In the genomic region with DNA sequence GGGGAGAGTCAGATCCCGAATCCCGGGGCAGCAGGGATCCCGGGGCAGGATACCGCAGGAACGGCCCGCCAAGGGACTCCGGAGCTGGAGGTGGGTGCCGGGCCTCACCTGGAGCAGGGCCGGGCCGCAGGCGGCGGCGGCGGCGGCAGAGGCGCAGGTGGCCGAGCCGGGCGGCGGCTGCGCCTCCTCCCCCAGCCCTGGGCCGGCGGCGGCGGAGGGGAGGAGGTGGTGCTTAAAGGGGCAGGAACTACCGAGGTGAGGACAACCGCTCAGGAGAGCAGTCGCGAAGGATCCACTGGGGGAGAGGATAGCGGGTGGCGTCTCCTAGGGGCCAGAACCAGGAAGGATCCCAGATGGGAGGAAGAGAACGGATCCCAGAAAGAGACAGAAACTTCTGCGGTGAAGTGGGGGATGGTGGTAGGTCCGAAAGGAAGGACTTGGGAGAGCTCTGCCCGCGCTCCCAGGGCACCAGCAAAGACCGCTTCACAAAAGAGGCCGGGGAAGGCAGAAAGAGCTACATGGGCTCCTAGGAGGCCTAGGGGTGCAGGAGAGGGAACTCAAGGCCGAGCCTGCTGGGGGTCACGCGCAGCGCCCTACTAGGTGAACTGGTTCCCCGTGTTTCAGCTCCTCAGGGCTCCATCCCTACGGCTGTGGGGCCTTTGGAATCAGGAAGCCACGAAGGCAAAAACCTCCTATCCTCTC, we compare ENCODE assay signal across 1 cellular context.
TF ChIP-seq lines count a peak whose summit lies in the region.

No MANE protein-coding gene starts in this region.

TF ChIP-seq in K562, 482 proteins besides CTCF, POLR2A, EP300 and RAD21 (continued from another document):
- TF ChIP-seq, protein P1, sequence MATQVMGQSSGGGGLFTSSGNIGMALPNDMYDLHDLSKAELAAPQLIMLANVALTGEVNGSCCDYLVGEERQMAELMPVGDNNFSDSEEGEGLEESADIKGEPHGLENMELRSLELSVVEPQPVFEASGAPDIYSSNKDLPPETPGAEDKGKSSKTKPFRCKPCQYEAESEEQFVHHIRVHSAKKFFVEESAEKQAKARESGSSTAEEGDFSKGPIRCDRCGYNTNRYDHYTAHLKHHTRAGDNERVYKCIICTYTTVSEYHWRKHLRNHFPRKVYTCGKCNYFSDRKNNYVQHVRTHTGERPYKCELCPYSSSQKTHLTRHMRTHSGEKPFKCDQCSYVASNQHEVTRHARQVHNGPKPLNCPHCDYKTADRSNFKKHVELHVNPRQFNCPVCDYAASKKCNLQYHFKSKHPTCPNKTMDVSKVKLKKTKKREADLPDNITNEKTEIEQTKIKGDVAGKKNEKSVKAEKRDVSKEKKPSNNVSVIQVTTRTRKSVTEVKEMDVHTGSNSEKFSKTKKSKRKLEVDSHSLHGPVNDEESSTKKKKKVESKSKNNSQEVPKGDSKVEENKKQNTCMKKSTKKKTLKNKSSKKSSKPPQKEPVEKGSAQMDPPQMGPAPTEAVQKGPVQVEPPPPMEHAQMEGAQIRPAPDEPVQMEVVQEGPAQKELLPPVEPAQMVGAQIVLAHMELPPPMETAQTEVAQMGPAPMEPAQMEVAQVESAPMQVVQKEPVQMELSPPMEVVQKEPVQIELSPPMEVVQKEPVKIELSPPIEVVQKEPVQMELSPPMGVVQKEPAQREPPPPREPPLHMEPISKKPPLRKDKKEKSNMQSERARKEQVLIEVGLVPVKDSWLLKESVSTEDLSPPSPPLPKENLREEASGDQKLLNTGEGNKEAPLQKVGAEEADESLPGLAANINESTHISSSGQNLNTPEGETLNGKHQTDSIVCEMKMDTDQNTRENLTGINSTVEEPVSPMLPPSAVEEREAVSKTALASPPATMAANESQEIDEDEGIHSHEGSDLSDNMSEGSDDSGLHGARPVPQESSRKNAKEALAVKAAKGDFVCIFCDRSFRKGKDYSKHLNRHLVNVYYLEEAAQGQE (CRISPR knock-in tag; IDR thresholded peaks at IDR 0.05; ENCODE audit: low read depth), result no peak
- peak; percentile 58 for TF ChIP-seq TBP (optimal IDR thresholded peaks at IDR 0.05; ENCODE audit: low read depth, low read length)
- peak; percentile 48; the same call in 1 of the 2 replicates for TF ChIP-seq MTA3 (IDR thresholded peaks at IDR 0.05; ENCODE audit: borderline replicate concordance)
- TF ChIP-seq TAF15 (IDR thresholded peaks at IDR 0.05; ENCODE audit: low read depth, low read length), result no peak
- TF ChIP-seq CBX8 (IDR thresholded peaks at IDR 0.05; ENCODE audit: borderline replicate concordance, extremely low read depth, low read depth, low read length, poor library complexity, severe bottlenecking), result no peak
- TF ChIP-seq KDM5B (IDR thresholded peaks at IDR 0.05; ENCODE audit: insufficient replicate concordance, low read depth, low read length), result peak; percentile 21
- TF ChIP-seq RFX5 (IDR thresholded peaks at IDR 0.05; ENCODE audit: low read depth, low read length), result no peak
- TF ChIP-seq ZNF184 (CRISPR knock-in tag; IDR thresholded peaks at IDR 0.05), result no peak
- TF ChIP-seq SIN3B (IDR thresholded peaks at IDR 0.05; ENCODE audit: low read depth), result peak; percentile 35; the same call in 1 of the 2 replicates
- TF ChIP-seq POLR2G (IDR thresholded peaks at IDR 0.05; ENCODE audit: low read depth, low read length), result peak; percentile 69
- no peak for TF ChIP-seq ZBTB7A (IDR thresholded peaks at IDR 0.05; ENCODE audit: borderline replicate concordance, control insufficient read depth, low read depth, low read length)
- TF ChIP-seq ZNF384 (IDR thresholded peaks at IDR 0.05; ENCODE audit: low read depth, low read length), result 0 out of 2 replicates have a peak, but pooled peaks have one; percentile 24
- TF ChIP-seq, protein P2, sequence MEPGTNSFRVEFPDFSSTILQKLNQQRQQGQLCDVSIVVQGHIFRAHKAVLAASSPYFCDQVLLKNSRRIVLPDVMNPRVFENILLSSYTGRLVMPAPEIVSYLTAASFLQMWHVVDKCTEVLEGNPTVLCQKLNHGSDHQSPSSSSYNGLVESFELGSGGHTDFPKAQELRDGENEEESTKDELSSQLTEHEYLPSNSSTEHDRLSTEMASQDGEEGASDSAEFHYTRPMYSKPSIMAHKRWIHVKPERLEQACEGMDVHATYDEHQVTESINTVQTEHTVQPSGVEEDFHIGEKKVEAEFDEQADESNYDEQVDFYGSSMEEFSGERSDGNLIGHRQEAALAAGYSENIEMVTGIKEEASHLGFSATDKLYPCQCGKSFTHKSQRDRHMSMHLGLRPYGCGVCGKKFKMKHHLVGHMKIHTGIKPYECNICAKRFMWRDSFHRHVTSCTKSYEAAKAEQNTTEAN (CRISPR knock-in tag; IDR thresholded peaks at IDR 0.05), result no peak
- TF ChIP-seq TSC22D4 (tag; IDR thresholded peaks at IDR 0.05), result no peak
- TF ChIP-seq, protein P3, sequence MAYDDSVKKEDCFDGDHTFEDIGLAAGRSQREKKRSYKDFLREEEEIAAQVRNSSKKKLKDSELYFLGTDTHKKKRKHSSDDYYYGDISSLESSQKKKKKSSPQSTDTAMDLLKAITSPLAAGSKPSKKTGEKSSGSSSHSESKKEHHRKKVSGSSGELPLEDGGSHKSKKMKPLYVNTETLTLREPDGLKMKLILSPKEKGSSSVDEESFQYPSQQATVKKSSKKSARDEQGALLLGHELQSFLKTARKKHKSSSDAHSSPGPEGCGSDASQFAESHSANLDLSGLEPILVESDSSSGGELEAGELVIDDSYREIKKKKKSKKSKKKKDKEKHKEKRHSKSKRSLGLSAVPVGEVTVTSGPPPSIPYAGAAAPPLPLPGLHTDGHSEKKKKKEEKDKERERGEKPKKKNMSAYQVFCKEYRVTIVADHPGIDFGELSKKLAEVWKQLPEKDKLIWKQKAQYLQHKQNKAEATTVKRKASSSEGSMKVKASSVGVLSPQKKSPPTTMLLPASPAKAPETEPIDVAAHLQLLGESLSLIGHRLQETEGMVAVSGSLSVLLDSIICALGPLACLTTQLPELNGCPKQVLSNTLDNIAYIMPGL (CRISPR knock-in tag; IDR thresholded peaks at IDR 0.05), result 0 out of 2 replicates have a peak, but pooled peaks have one; percentile 32
- TF ChIP-seq, protein P4, sequence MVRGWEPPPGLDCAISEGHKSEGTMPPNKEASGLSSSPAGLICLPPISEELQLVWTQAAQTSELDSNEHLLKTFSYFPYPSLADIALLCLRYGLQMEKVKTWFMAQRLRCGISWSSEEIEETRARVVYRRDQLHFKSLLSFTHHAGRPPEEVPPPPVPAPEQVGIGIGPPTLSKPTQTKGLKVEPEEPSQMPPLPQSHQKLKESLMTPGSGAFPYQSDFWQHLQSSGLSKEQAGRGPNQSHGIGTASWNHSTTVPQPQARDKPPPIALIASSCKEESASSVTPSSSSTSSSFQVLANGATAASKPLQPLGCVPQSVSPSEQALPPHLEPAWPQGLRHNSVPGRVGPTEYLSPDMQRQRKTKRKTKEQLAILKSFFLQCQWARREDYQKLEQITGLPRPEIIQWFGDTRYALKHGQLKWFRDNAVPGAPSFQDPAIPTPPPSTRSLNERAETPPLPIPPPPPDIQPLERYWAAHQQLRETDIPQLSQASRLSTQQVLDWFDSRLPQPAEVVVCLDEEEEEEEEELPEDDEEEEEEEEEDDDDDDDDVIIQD (CRISPR knock-in tag; IDR thresholded peaks at IDR 0.05), result no peak
- peak in 1 of 2 experiments; percentile 16; a peak in 1 of 3 replicates for TF ChIP-seq CBX3 (IDR thresholded peaks at IDR 0.05; ENCODE audit: borderline replicate concordance in 1 of 2, low read length in 2 of 2)
- no peak for TF ChIP-seq ZNF146 (CRISPR knock-in tag; IDR thresholded peaks at IDR 0.05; ENCODE audit: unreplicated experiment)
- TF ChIP-seq CREB1 (IDR thresholded peaks at IDR 0.05), result no peak
- 0 out of 2 replicates have a peak, but pooled peaks have one; percentile 19 for TF ChIP-seq CREB1 (CRISPR knock-in tag; IDR thresholded peaks at IDR 0.05)
- TF ChIP-seq, protein P5, sequence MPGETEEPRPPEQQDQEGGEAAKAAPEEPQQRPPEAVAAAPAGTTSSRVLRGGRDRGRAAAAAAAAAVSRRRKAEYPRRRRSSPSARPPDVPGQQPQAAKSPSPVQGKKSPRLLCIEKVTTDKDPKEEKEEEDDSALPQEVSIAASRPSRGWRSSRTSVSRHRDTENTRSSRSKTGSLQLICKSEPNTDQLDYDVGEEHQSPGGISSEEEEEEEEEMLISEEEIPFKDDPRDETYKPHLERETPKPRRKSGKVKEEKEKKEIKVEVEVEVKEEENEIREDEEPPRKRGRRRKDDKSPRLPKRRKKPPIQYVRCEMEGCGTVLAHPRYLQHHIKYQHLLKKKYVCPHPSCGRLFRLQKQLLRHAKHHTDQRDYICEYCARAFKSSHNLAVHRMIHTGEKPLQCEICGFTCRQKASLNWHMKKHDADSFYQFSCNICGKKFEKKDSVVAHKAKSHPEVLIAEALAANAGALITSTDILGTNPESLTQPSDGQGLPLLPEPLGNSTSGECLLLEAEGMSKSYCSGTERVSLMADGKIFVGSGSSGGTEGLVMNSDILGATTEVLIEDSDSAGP (CRISPR knock-in tag; IDR thresholded peaks at IDR 0.05), result peak; percentile 93
- peak; percentile 51 to 74; a peak in 2 of 4 replicates for TF ChIP-seq SIN3A (IDR thresholded peaks at IDR 0.05; ENCODE audit: borderline replicate concordance in 2 of 2, control insufficient read depth in 1 of 2, low read depth in 2 of 2, low read length in 2 of 2)
- no peak for TF ChIP-seq PRPF4 (IDR thresholded peaks at IDR 0.05; ENCODE audit: insufficient read depth, low read depth, low read length, poor library complexity, severe bottlenecking)
- TF ChIP-seq, protein P6, sequence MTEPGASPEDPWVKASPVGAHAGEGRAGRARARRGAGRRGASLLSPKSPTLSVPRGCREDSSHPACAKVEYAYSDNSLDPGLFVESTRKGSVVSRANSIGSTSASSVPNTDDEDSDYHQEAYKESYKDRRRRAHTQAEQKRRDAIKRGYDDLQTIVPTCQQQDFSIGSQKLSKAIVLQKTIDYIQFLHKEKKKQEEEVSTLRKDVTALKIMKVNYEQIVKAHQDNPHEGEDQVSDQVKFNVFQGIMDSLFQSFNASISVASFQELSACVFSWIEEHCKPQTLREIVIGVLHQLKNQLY (CRISPR knock-in tag; conservative IDR thresholded peaks at IDR 0.05), result no peak
- no peak for TF ChIP-seq ASH1L (IDR thresholded peaks at IDR 0.05; ENCODE audit: borderline replicate concordance, low read depth, partially characterized antibody)
- no peak; the same call in 1 of the 2 replicates for TF ChIP-seq ATF7 (IDR thresholded peaks at IDR 0.05)
- TF ChIP-seq, protein P7, sequence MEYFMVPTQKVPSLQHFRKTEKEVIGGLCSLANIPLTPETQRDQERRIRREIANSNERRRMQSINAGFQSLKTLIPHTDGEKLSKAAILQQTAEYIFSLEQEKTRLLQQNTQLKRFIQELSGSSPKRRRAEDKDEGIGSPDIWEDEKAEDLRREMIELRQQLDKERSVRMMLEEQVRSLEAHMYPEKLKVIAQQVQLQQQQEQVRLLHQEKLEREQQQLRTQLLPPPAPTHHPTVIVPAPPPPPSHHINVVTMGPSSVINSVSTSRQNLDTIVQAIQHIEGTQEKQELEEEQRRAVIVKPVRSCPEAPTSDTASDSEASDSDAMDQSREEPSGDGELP (CRISPR knock-in tag; IDR thresholded peaks at IDR 0.05; ENCODE audit: borderline replicate concordance), result peak; percentile 52
- TF ChIP-seq MEIS2 (IDR thresholded peaks at IDR 0.05; ENCODE audit: partially characterized antibody), result peak; percentile 46
- TF ChIP-seq SP1 (CRISPR knock-in tag; IDR thresholded peaks at IDR 0.05), result 0 out of 2 replicates have a peak, but pooled peaks have one; percentile 21
- TF ChIP-seq, protein P8, sequence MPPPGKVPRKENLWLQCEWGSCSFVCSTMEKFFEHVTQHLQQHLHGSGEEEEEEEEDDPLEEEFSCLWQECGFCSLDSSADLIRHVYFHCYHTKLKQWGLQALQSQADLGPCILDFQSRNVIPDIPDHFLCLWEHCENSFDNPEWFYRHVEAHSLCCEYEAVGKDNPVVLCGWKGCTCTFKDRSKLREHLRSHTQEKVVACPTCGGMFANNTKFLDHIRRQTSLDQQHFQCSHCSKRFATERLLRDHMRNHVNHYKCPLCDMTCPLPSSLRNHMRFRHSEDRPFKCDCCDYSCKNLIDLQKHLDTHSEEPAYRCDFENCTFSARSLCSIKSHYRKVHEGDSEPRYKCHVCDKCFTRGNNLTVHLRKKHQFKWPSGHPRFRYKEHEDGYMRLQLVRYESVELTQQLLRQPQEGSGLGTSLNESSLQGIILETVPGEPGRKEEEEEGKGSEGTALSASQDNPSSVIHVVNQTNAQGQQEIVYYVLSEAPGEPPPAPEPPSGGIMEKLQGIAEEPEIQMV (tag; conservative IDR thresholded peaks at IDR 0.05; ENCODE audit: low read depth), result peak; percentile 81
- peak; percentile 65; the same call in 1 of the 2 replicates for TF ChIP-seq JUN (IDR thresholded peaks at IDR 0.05; ENCODE audit: borderline replicate concordance, low read depth, low read length)
- no peak for TF ChIP-seq JUN (CRISPR knock-in tag; IDR thresholded peaks at IDR 0.05; ENCODE audit: borderline replicate concordance)
- no peak for TF ChIP-seq FOXK1 (CRISPR knock-in tag; IDR thresholded peaks at IDR 0.05; ENCODE audit: borderline replicate concordance)
- TF ChIP-seq, protein P9, sequence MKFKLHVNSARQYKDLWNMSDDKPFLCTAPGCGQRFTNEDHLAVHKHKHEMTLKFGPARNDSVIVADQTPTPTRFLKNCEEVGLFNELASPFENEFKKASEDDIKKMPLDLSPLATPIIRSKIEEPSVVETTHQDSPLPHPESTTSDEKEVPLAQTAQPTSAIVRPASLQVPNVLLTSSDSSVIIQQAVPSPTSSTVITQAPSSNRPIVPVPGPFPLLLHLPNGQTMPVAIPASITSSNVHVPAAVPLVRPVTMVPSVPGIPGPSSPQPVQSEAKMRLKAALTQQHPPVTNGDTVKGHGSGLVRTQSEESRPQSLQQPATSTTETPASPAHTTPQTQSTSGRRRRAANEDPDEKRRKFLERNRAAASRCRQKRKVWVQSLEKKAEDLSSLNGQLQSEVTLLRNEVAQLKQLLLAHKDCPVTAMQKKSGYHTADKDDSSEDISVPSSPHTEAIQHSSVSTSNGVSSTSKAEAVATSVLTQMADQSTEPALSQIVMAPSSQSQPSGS (CRISPR knock-in tag; IDR thresholded peaks at IDR 0.05), result no peak
- 0 out of 2 replicates have a peak, but pooled peaks have one; percentile 18 for TF ChIP-seq KLF16 (IDR thresholded peaks at IDR 0.05)
- TF ChIP-seq RBM39 (optimal IDR thresholded peaks at IDR 0.05; ENCODE audit: low read depth, low read length), result peak; percentile 54
- TF ChIP-seq RBFOX2 (IDR thresholded peaks at IDR 0.05; ENCODE audit: low read depth, low read length), result peak; percentile 68
- no peak for TF ChIP-seq NUFIP1 (IDR thresholded peaks at IDR 0.05; ENCODE audit: partially characterized antibody)
- TF ChIP-seq THRAP3 (IDR thresholded peaks at IDR 0.05; ENCODE audit: borderline replicate concordance), result no peak
- TF ChIP-seq MAZ (CRISPR knock-in tag; conservative IDR thresholded peaks at IDR 0.05 in 1 of 2, IDR thresholded peaks at IDR 0.05 in 1 of 2), result peak; percentile 32 to 39; a peak in 2 of 4 replicates
